21 cellular contexts compared by ENCODE assay signal in the genomic region with DNA sequence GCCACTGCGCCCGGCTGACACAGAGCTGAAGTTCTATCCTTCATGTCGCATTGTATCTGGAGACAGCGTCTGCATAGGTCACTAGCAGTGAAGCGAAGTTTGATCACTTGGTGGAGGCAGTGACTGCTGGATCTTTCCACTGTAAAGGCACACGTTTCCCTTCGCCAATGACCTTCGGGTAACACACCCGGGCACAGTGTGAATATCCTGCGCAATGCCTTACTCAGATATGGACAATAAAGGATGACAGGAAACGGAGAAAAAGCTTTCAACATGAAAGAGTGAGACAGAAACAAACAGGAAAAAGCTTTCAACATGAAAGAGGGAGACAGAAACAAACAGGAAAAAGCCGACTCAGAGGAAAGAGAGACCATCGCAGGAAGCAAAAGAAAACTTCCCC. TPM values are rescaled to one million over a fixed set of nuclear protein-coding genes. Genes with fewer than 3 reads are reported as not detected.
DNase-seq lines count a peak whose midpoint lies in the region; ATAC-seq and TF ChIP-seq lines count a peak whose summit lies in the region.
"Had no signal": no experiment of that assay in that cellular context is flagged by ENCODE, and none has a peak within 500 bp of the region (broad histone marks: within the 10 kb centered on the region; RNA-seq: fewer than 3 reads in every experiment).

No MANE protein-coding gene starts in this region.

- no peak for TF ChIP-seq CTCF in endothelial cell (IDR thresholded peaks at IDR 0.05; ENCODE audit: unreplicated experiment)
- no peak for TF ChIP-seq CTCF in GM13976 (IDR thresholded peaks at IDR 0.05; ENCODE audit: borderline replicate concordance, control extremely low read depth, extremely low read depth, insufficient read depth, missing control alignments)

- in situ Hi-C loops in GM13976 (cut with MboI; ENCODE audit: low sequenced_read_pairs, unreplicated experiment), result no loop called here

- intact Hi-C loops in sciatic nerve (cut with DNase I), result no loop called here

- H3K27me3 Mint-ChIP-seq in T-helper 2 cell treated with Interferon-gamma antibody and Interleukin-4, amounts not matched to agents 5 μg/mL and 100 μg/mL, for 36 hours (ENCODE audit: low read depth), result no peaks in the 10 kb centered on the region
- H3K27me3 Mint-ChIP-seq in endothelial cell (ENCODE audit: unreplicated experiment), result peaks cover 4% of the 10 kb centered on the region

- H3K4me3 Mint-ChIP-seq in T-helper 2 cell treated with Interferon-gamma antibody and Interleukin-4, amounts not matched to agents 5 μg/mL and 100 μg/mL, for 36 hours, result peak overlapping the region; percentile 63
- H3K4me3 Mint-ChIP-seq in endothelial cell (ENCODE audit: unreplicated experiment), result no peak overlapping the region

- peaks cover 12% of the 10 kb centered on the region for H3K4me1 Mint-ChIP-seq in T-helper 2 cell treated with Interferon-gamma antibody and Interleukin-4, amounts not matched to agents 5 μg/mL and 100 μg/mL, for 36 hours (ENCODE audit: low read depth)
- peaks cover 9% of the 10 kb centered on the region for H3K4me1 Mint-ChIP-seq in endothelial cell (ENCODE audit: unreplicated experiment)

- ATAC-seq in sciatic nerve, result no peak
- ATAC-seq: Panc1 had no signal

- peak; percentile 8 for DNase-seq in stimulated activated CD4-positive, alpha-beta T cell treated with anti-CD3 and anti-CD28 coated beads, Interleukin-15, amount 100 ng/mL, for 24 hours
- no peak for DNase-seq in stimulated activated CD4-positive, alpha-beta T cell treated with anti-CD3 and anti-CD28 coated beads, Interleukin-4, amount 100 ng/mL, for 4 hours
- no peak for DNase-seq in T-helper 2 cell treated with Interferon-gamma antibody and Interleukin-4, amounts not matched to agents 5 μg/mL and 100 μg/mL, for 36 hours (ENCODE audit: low spot score)
- DNase-seq in endothelial cell (ENCODE audit: low spot score), result no peak
- no peak for DNase-seq in sciatic nerve (ENCODE audit: low spot score)
- DNase-seq in GM13976 (ENCODE audit: low spot score), result no peak
- no peak for DNase-seq in NCI-H748 (lab: John Stamatoyannopoulos, UW; ENCODE audit: unreplicated experiment)
- DNase-seq: activated effector memory CD4-positive, alpha-beta T cell treated with anti-CD3 and anti-CD28 coated beads, Interleukin-2, amount 50 U/mL, for 16 hours; central memory CD4-positive, alpha-beta T cell; COR-L47; effector CD4-positive, alpha-beta T cell; esophagus squamous epithelium; H7; kidney glomerular epithelial cell; mammary epithelial cell; NCI-H1092 treated with DMSO at 0.1 percent for 48 hours; NCI-H2081 treated with DMSO at 0.1 percent for 48 hours; NCI-H446 treated with DMSO at 0.1 percent for 48 hours; SJCRH30 had no signal

- no peaks in the 10 kb centered on the region for H3K36me3 Mint-ChIP-seq in T-helper 2 cell treated with Interferon-gamma antibody and Interleukin-4, amounts not matched to agents 5 μg/mL and 100 μg/mL, for 36 hours (ENCODE audit: low read depth)
- peaks cover 4% of the 10 kb centered on the region for H3K36me3 Mint-ChIP-seq in endothelial cell (ENCODE audit: low read depth, unreplicated experiment)

- peak overlapping the region; percentile 52 for H3K27ac Mint-ChIP-seq in T-helper 2 cell treated with Interferon-gamma antibody and Interleukin-4, amounts not matched to agents 5 μg/mL and 100 μg/mL, for 36 hours
- peak overlapping the region; percentile 37 for H3K27ac Mint-ChIP-seq in endothelial cell (ENCODE audit: unreplicated experiment)

- H3K9me3 Mint-ChIP-seq in T-helper 2 cell treated with Interferon-gamma antibody and Interleukin-4, amounts not matched to agents 5 μg/mL and 100 μg/mL, for 36 hours, result no peaks in the 10 kb centered on the region
- H3K9me3 Mint-ChIP-seq in endothelial cell (ENCODE audit: unreplicated experiment), result no peaks in the 10 kb centered on the region

RNA-seq across cellular contexts. Expression of a gene that starts 17.1 kb away (rescaled TPM):
- total RNA-seq in endothelial cell (ENCODE audit: unreplicated experiment), result 1.4 TPM
- total RNA-seq in sciatic nerve, result 1.1 TPM
- total RNA-seq: osteocyte, SJCRH30 had no signal

RNA-seq across cellular contexts. Expression of a gene that starts 45.8 kb away (rescaled TPM):
- total RNA-seq in endothelial cell (ENCODE audit: unreplicated experiment) (59.0 TPM), sciatic nerve (38.9 TPM)
